9 cellular contexts compared by ENCODE assay signal in genomic region chr9:33290994-33291397, GRCh38. TPM values are rescaled to one million over a fixed set of nuclear protein-coding genes. Genes with fewer than 3 reads are reported as not detected.
DNase-seq lines count a peak whose midpoint lies in the region; ATAC-seq, FAIRE-seq and TF ChIP-seq lines count a peak whose summit lies in the region.
"Had no signal": no experiment of that assay in that cellular context is flagged by ENCODE, and none has a peak within 500 bp of the region (broad histone marks: within the 10 kb centered on the region; RNA-seq: fewer than 3 reads in every experiment).

No MANE protein-coding gene starts in this region.

- peak; percentile 5 for DNase-seq in NCI-H2171 treated with DMSO at 0.1 percent for 48 hours (lab: John Stamatoyannopoulos, UW)
- DNase-seq in NCI-H2171 (lab: John Stamatoyannopoulos, UW), result no peak
- peak; percentile 68 for DNase-seq in RCC 7860 (ENCODE audit: low spot score)
- no peak for DNase-seq in esophagus squamous epithelium (lab: John Stamatoyannopoulos, UW)
- no peak for DNase-seq in psoas muscle
- no peak for DNase-seq in AG20443 (ENCODE audit: low spot score)
- DNase-seq in islet precursor cell, result no peak
- no peak for DNase-seq in stimulated activated CD4-positive, alpha-beta T cell treated with anti-CD3 and anti-CD28 coated beads, Interleukin-12 subunit alpha, Interleukin-12 subunit beta, amount 100 ng/mL, for 4 hours

- peaks cover 8 to 73% (median 34%) of the 10 kb centered on the region in 3 donors for H3K4me1 ChIP-seq in esophagus squamous epithelium
- peaks cover 59% of the 10 kb centered on the region for H3K4me1 ChIP-seq in psoas muscle

- H3K4me3 ChIP-seq in esophagus squamous epithelium, result peak overlapping the region; percentile 59 to 96 (median 66)
- H3K4me3 ChIP-seq in psoas muscle, result peak overlapping the region; percentile 83

- H3K9me3 ChIP-seq in esophagus squamous epithelium, result no peaks in the 10 kb centered on the region
- H3K9me3 ChIP-seq in psoas muscle, result no peaks in the 10 kb centered on the region

- no peak for FAIRE-seq in RCC 7860 (lab: Jason Lieb, UNC)

- no peak for TF ChIP-seq POLR2A in esophagus squamous epithelium (IDR thresholded peaks at IDR 0.05)

- H3K27ac ChIP-seq in esophagus squamous epithelium (peak overlapping the region; percentile 94 to 100 (median 96)), psoas muscle (peak overlapping the region; percentile 99)

- intact Hi-C loops in esophagus squamous epithelium (cut with DNase I), result no loop called here
- intact Hi-C loops in psoas muscle (cut with DNase I), result loop anchor here (5.0 kb wide), 2 partner anchors 36 to 181 kb away; partner anchors contain the start of gene NOL6 (in 1 of the 2)

- 2 to 13% methylated on average over 7 to 10 of the region's 10 CpGs for WGBS in esophagus squamous epithelium, 2 donors
- 7 to 12% (median 12%) methylated on average over 10 of the region's 10 CpGs for WGBS in psoas muscle, 3 donors

- H3K27me3 ChIP-seq in esophagus squamous epithelium (no peaks in the 10 kb centered on the region), psoas muscle (ENCODE audit: insufficient read depth in 3 of 3, low read length in 2 of 3) (no peaks in the 10 kb centered on the region)

- ATAC-seq in psoas muscle, result no peak

- H3K36me3 ChIP-seq in esophagus squamous epithelium (peaks cover 0 to 46% (median 5%) of the 10 kb centered on the region in 3 donors), psoas muscle (ENCODE audit: insufficient read depth in 1 of 2, low read depth in 1 of 2) (peaks cover 4 to 43% of the 10 kb centered on the region in 2 donors)

- TF ChIP-seq CTCF in esophagus squamous epithelium (IDR thresholded peaks at IDR 0.05) (peak in 1 of 6 experiments; percentile 24), psoas muscle (IDR thresholded peaks at IDR 0.05) (no peak)

RNA-seq across cellular contexts. Expression of gene NFX1, which starts 0.7 kb away (rescaled TPM):
- total RNA-seq in esophagus squamous epithelium (10 to 100 TPM; 19.7 to 47.7 (median 27.2) TPM), psoas muscle (10 to 100 TPM; 33.8 to 59.2 (median 46.1) TPM)
- polyA plus RNA-seq in psoas muscle, result 10 to 100 TPM; 20.9 to 33.4 (median 26.8) TPM

RNA-seq across cellular contexts. Expression of gene CHMP5, which starts 26.1 kb away (rescaled TPM):
- total RNA-seq in esophagus squamous epithelium (10 to 100 TPM; 37.7 to 62.5 (median 54.2) TPM), psoas muscle (10 to 100 TPM; 28.7 to 41.1 (median 37.6) TPM)
- 10 to 100 TPM; 31.9 to 80.4 (median 38.3) TPM for polyA plus RNA-seq in psoas muscle

RNA-seq across cellular contexts. Expression of gene BAG1, which starts 26.5 kb away (rescaled TPM):
- 100 to 1,000 TPM in 1 of 4 donors, 10 to 100 TPM in 3; 73.2 to 101 (median 91.0) TPM for total RNA-seq in esophagus squamous epithelium
- total RNA-seq in psoas muscle, result 100 to 1,000 TPM; 125 to 253 (median 151) TPM
- polyA plus RNA-seq in psoas muscle, result 100 to 1,000 TPM; 265 to 371 (median 315) TPM

RNA-seq across cellular contexts. Expression of gene SPINK4, which starts 51.0 kb away (rescaled TPM):
- total RNA-seq in esophagus squamous epithelium, result not detected
- not detected for total RNA-seq in psoas muscle
- under 1 TPM in 1 of 3 donors, not detected in 2; 0.34 TPM for polyA plus RNA-seq in psoas muscle
- total RNA-seq: Daoy had no signal

Comparison
In these comparisons a context has a peak if more than half of its experiments do, and no peak if none do; other contexts are left out.
1. DNase-seq: peak in NCI-H2171 treated with DMSO at 0.1 percent for 48 hours (single experiment) and RCC 7860 (single experiment); none in NCI-H2171 (single experiment), esophagus squamous epithelium (single experiment), psoas muscle (0 of 2), AG20443 (single experiment), islet precursor cell (single experiment) and stimulated activated CD4-positive, alpha-beta T cell treated with anti-CD3 and anti-CD28 coated beads, Interleukin-12 subunit alpha, Interleukin-12 subunit beta, amount 100 ng/mL, for 4 hours (single experiment).